10 cellular contexts compared by ENCODE assay signal in the genomic region with DNA sequence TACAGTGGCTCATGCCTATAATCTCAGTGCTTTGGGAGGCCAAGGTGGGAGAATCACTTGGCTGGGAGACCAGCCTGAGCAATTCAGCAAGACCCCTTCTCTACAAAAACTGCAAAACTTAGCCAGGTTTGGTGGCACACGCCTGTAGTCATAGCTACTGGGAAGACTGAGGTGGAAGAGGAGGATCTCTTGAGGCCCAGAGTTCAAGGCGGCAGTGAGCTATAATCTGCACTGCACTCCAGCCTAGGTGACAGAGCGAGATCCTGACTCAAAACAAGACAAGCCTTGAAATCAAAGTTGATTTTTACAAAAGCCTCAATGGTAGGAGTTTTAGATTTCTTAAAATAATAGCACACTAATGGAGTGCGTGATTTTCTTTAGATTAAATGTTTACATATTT. TPM values are rescaled to one million over a fixed set of nuclear protein-coding genes. Genes with fewer than 3 reads are reported as not detected.
A peak's percentile ranks its signal among the peaks of the same experiment; 100 is the strongest.
DNase-seq lines count a peak whose midpoint lies in the region; ATAC-seq, FAIRE-seq and TF ChIP-seq lines count a peak whose summit lies in the region.
"Had no signal": no experiment of that assay in that cellular context is flagged by ENCODE, and none has a peak within 500 bp of the region (broad histone marks: within the 10 kb centered on the region; RNA-seq: fewer than 3 reads in every experiment).

No MANE protein-coding gene starts in this region.

- no peaks in the 10 kb centered on the region for H3K9me2 ChIP-seq in MM.1S (replicated peaks; ENCODE audit: insufficient read depth, low read length)

- H3K79me2 ChIP-seq in MM.1S (ENCODE audit: low read length): peaks cover 89% of the 10 kb centered on the region

- H3K27me3 ChIP-seq in MM.1S (replicated peaks; ENCODE audit: insufficient read depth, low read length): no peaks in the 10 kb centered on the region
- H3K27me3 ChIP-seq: Peyer's patch, testis had no signal

- no peaks in the 10 kb centered on the region for H3K27me3 Mint-ChIP-seq in activated naive CD8-positive, alpha-beta T cell
- H3K27me3 Mint-ChIP-seq in progenitor cell of endocrine pancreas: no peaks in the 10 kb centered on the region

- H3K4me1 ChIP-seq in MM.1S (ENCODE audit: low read length): peaks cover 52% of the 10 kb centered on the region

- peak overlapping the region; percentile 61 for H3K27ac Mint-ChIP-seq in activated naive CD8-positive, alpha-beta T cell
- peak overlapping the region; percentile 3 for H3K27ac Mint-ChIP-seq in progenitor cell of endocrine pancreas

- H3K4me3 Mint-ChIP-seq in activated naive CD8-positive, alpha-beta T cell: peak overlapping the region; percentile 71
- H3K4me3 Mint-ChIP-seq in progenitor cell of endocrine pancreas (ENCODE audit: low read depth): no peak overlapping the region

- 0 out of 2 replicates have a peak, but pooled peaks cover 2% of the 10 kb centered on the region for H3K36me3 ChIP-seq in MM.1S (replicated peaks; ENCODE audit: insufficient read depth, low read length)
- H3K36me3 ChIP-seq: Peyer's patch had no signal

- H3K9me3 ChIP-seq in MM.1S (replicated peaks; ENCODE audit: insufficient read depth, low read length): no peaks in the 10 kb centered on the region
- H3K9me3 ChIP-seq: Peyer's patch, testis had no signal

- 0 out of 2 replicates have a peak, but pooled peaks cover 6% of the 10 kb centered on the region for H4K20me1 ChIP-seq in MM.1S (ENCODE audit: insufficient read depth, low read length)

- no peaks in the 10 kb centered on the region for H3K9me3 Mint-ChIP-seq in activated naive CD8-positive, alpha-beta T cell (ENCODE audit: low read depth)
- no peaks in the 10 kb centered on the region for H3K9me3 Mint-ChIP-seq in progenitor cell of endocrine pancreas (ENCODE audit: low read depth)

- TF ChIP-seq CTCF in MM.1S (IDR thresholded peaks at IDR 0.05; ENCODE audit: low read length) (no peak), progenitor cell of endocrine pancreas (IDR thresholded peaks at IDR 0.05; ENCODE audit: unreplicated experiment) (no peak)

- H3F3A ChIP-seq in MM.1S (ENCODE audit: insufficient read depth, low read length): peaks cover 63% of the 10 kb centered on the region

- no peak for DNase-seq in GM18507 (ENCODE audit: extremely low spot score, insufficient read length, low read depth)
- DNase-seq in MM.1S: no peak
- no peak for DNase-seq in progenitor cell of endocrine pancreas (ENCODE audit: low spot score, unreplicated experiment)
- no peak for DNase-seq in GM19240 (ENCODE audit: insufficient read length, low spot score)
- no peak for DNase-seq in NCI-H2227 treated with DMSO at 0.1 percent for 48 hours (lab: John Stamatoyannopoulos, UW)
- DNase-seq: retina, testis had no signal

- H3K4me1 Mint-ChIP-seq in activated naive CD8-positive, alpha-beta T cell (ENCODE audit: low read depth): peaks cover 74% of the 10 kb centered on the region
- H3K4me1 Mint-ChIP-seq in progenitor cell of endocrine pancreas (ENCODE audit: low read depth): peaks cover 8% of the 10 kb centered on the region

- no peak for ATAC-seq in HG03520 (IDR thresholded peaks at IDR 0.05; ENCODE audit: unreplicated experiment)

- peak overlapping the region; percentile 98 for H3K4me2 ChIP-seq in MM.1S (ENCODE audit: low read depth, low read length)

- peak overlapping the region; percentile 75 for H3K9ac ChIP-seq in MM.1S (ENCODE audit: low read length)

- peak; percentile 52 for FAIRE-seq in GM18507 (lab: Jason Lieb, UNC)

- H3K27ac ChIP-seq in MM.1S (ENCODE audit: low read length): peak overlapping the region; percentile 97
- H3K27ac ChIP-seq: Peyer's patch, testis had no signal

- no peaks in the 10 kb centered on the region for H3K36me3 Mint-ChIP-seq in activated naive CD8-positive, alpha-beta T cell
- peaks cover 2% of the 10 kb centered on the region for H3K36me3 Mint-ChIP-seq in progenitor cell of endocrine pancreas (ENCODE audit: insufficient read depth)

- peak overlapping the region; percentile 56 for H3K4me3 ChIP-seq in MM.1S (ENCODE audit: low read length)
- H3K4me3 ChIP-seq: Peyer's patch, testis had no signal

- H2AFZ ChIP-seq in MM.1S (ENCODE audit: low read length): no peak overlapping the region

RNA-seq across cellular contexts. Expression of gene UBE2D2, which starts 14.6 kb away (rescaled TPM):
- total RNA-seq in progenitor cell of endocrine pancreas: 147 and 155 TPM in 2 replicates
